Comparison of ENCODE assay signal across 16 cellular contexts in the genomic region with DNA sequence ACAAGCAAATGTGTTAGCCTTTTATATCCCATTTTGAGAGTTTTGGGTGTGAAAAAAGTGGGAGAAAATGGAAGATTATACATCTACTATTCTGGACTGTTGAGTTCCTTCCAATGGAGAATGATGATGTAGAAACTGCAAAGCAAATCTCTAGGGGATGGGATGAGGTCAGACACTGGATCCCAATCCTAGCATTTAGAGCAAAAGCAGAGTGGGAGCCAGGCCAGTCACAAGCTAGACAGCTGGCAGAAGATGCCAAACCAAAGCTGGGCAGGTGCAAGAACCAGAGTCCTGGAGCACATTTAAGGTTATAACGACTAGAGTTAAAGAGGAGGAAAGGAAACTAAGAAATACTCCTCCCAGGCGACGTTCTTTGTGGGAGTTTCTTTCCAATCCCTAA.
A peak's percentile ranks its signal among the peaks of the same experiment; 100 is the strongest.
DNase-seq lines count a peak whose midpoint lies in the region; ATAC-seq and TF ChIP-seq lines count a peak whose summit lies in the region.
"Had no signal": no experiment of that assay in that cellular context is flagged by ENCODE, and none has a peak within 500 bp of the region (broad histone marks: within the 10 kb centered on the region; RNA-seq: fewer than 3 reads in every experiment).

No MANE protein-coding gene starts in this region.

- no peak overlapping the region for H3K4me3 ChIP-seq in esophagus muscularis mucosa
- H3K4me3 ChIP-seq in fibroblast of mammary gland (ENCODE audit: control insufficient read depth, low read depth, low read length), result no peak overlapping the region
- H3K4me3 ChIP-seq: GM23248, HAP-1 had no signal

- peak in 1 of 2 donors; percentile 30 for ATAC-seq in left cardiac atrium
- ATAC-seq: HepG2 had no signal

- 50% methylated on average over 3 of the region's 3 CpGs for WGBS in esophagus muscularis mucosa

- H3K9me3 ChIP-seq in esophagus muscularis mucosa, result no peaks in the 10 kb centered on the region
- H3K9me3 ChIP-seq: Caco-2, HAP-1 had no signal

- intact Hi-C loops in left cardiac atrium (cut with DNase I) (no loop called here), cardiac septum (cut with DNase I) (no loop called here), esophagus muscularis mucosa (cut with DNase I) (no loop called here)

- H3K4me1 ChIP-seq in esophagus muscularis mucosa, result peaks cover 8 to 52% (median 41%) of the 10 kb centered on the region in 4 donors
- H3K4me1 ChIP-seq: HAP-1 had no signal

- TF ChIP-seq POLR2A in esophagus muscularis mucosa (IDR thresholded peaks at IDR 0.05; ENCODE audit: low read depth), result no peak

- no peak for TF ChIP-seq EP300 in esophagus muscularis mucosa (IDR thresholded peaks at IDR 0.05)

- DNase-seq in left cardiac atrium (peak; percentile 22), cardiac septum (ENCODE audit: low spot score) (no peak), esophagus muscularis mucosa (ENCODE audit: extremely low spot score) (no peak), fibroblast of mammary gland (ENCODE audit: low read depth) (peak; percentile 37), superior temporal gyrus (ENCODE audit: extremely low spot score) (peak; percentile 11), COLO829 (ENCODE audit: low spot score) (no peak), T-helper 2 cell (no peak)
- DNase-seq: ACHN; BE2C; C1 segment of cervical spinal cord; Caco-2; CD4-positive, CD25-positive, alpha-beta regulatory T cell; CD8-positive, alpha-beta memory T cell; GM23248 had no signal

- H3K27ac ChIP-seq in esophagus muscularis mucosa (replicated peaks in 1 of 4), result peak overlapping the region in 3 of 4 donors; percentile 23 to 48 (median 29)
- H3K27ac ChIP-seq: GM23248 had no signal

- H3K27me3 ChIP-seq in esophagus muscularis mucosa, result no peaks in the 10 kb centered on the region
- H3K27me3 ChIP-seq: BE2C had no signal

- TF ChIP-seq CTCF in esophagus muscularis mucosa (IDR thresholded peaks at IDR 0.05), result no peak
- TF ChIP-seq CTCF in fibroblast of mammary gland (conservative IDR thresholded peaks at IDR 0.05; ENCODE audit: control insufficient read depth, insufficient read depth, low read depth, low read length), result no peak

- H3K36me3 ChIP-seq in esophagus muscularis mucosa, result no peaks in the 10 kb centered on the region
- H3K36me3 ChIP-seq: HAP-1 had no signal

Comparison
In these comparisons a context has a peak if more than half of its experiments do, and no peak if none do; other contexts are left out.
1. DNase-seq: peak in left cardiac atrium (single experiment), fibroblast of mammary gland (single experiment) and superior temporal gyrus (single experiment); none in cardiac septum (single experiment), esophagus muscularis mucosa (single experiment), COLO829 (single experiment) and T-helper 2 cell (0 of 5).